Comparison of ENCODE assay signal across 13 cellular contexts in the genomic region with DNA sequence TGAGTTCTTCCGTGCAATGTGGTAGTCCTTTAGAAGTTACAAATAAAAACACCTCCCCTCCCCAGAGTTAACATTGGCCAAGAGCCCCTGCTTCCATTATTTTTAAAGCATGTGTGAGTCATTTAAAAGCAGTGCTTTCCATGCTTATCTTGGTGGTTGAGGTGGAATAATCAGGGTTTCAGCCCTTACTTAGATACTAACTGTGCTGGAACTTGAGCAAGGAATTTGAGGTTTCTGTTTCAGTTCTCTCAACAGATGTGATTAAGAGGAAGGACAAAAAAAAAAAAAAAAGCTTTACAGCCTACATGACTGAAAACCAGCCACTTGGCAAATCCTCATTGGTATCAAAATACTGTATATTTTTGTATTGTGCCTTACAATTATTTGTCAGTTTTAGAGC.
DNase-seq lines count a peak whose midpoint lies in the region; FAIRE-seq and TF ChIP-seq lines count a peak whose summit lies in the region.
"Had no signal": no experiment of that assay in that cellular context is flagged by ENCODE, and none has a peak within 500 bp of the region (broad histone marks: within the 10 kb centered on the region; RNA-seq: fewer than 3 reads in every experiment).

No MANE protein-coding gene starts in this region.

- no peak for TF ChIP-seq EP300 in stomach (IDR thresholded peaks at IDR 0.05)

- peaks cover 17% of the 10 kb centered on the region for H3K4me1 ChIP-seq in astrocyte (ENCODE audit: insufficient read depth, low read length)
- H3K4me1 ChIP-seq in stomach: peaks cover 0 to 47% (median 24%) of the 10 kb centered on the region in 4 donors

- DNase-seq in HT1080 (ENCODE audit: low read depth) (peak; percentile 76), astrocyte (ENCODE audit: low read depth) (peak; percentile 98), stomach (no peak), GM19238 (ENCODE audit: insufficient read length, low spot score) (no peak), NCI-H1930 (lab: John Stamatoyannopoulos, UW) (no peak), superior temporal gyrus (ENCODE audit: extremely low spot score) (no peak), middle frontal gyrus (ENCODE audit: extremely low spot score, low spot score) (no peak)
- DNase-seq: activated CD8-positive, alpha-beta memory T cell treated with anti-CD3 and anti-CD28 coated beads, Interleukin-2, amount 50 U/mL, for 4 hours; GDM1; NCI-H1048 had no signal

- H3K79me2 ChIP-seq in astrocyte (ENCODE audit: insufficient read depth, low read length): no peaks in the 10 kb centered on the region

- H3K4me3 ChIP-seq in astrocyte (ENCODE audit: insufficient read depth, low read depth, low read length): no peak overlapping the region
- no peak overlapping the region for H3K4me3 ChIP-seq in stomach
- H3K4me3 ChIP-seq: SK-N-MC had no signal

- H3K9me3 Mint-ChIP-seq in astrocyte (ENCODE audit: unreplicated experiment): no peaks in the 10 kb centered on the region
- H3K9me3 Mint-ChIP-seq: dendritic cell treated with granulocyte-macrophage colony-stimulating factor and Interleukin-4, amounts not matched to agents 40 ng/mL and 50 ng/mL, for 4 days had no signal

- H3K4me3 Mint-ChIP-seq in astrocyte (ENCODE audit: unreplicated experiment): peak overlapping the region; percentile 51
- H3K4me3 Mint-ChIP-seq: dendritic cell treated with granulocyte-macrophage colony-stimulating factor and Interleukin-4, amounts not matched to agents 40 ng/mL and 50 ng/mL, for 4 days had no signal

- H3K36me3 ChIP-seq in astrocyte (ENCODE audit: insufficient read depth, low read length) (no peaks in the 10 kb centered on the region), stomach (peaks cover 0 to 20% (median 18%) of the 10 kb centered on the region in 4 donors)

- TF ChIP-seq CTCF in astrocyte (IDR thresholded peaks at IDR 0.05; ENCODE audit: insufficient read depth, low read depth, low read length) (no peak), stomach (IDR thresholded peaks at IDR 0.05) (no peak)

- no peak overlapping the region for H3K9ac ChIP-seq in astrocyte (ENCODE audit: low read length)

- FAIRE-seq in astrocyte (lab: Jason Lieb, UNC) (peak; percentile 5), islet of Langerhans (lab: Jason Lieb, UNC) (peak; percentile 56)

- H4K20me1 ChIP-seq in astrocyte (ENCODE audit: insufficient read depth, low read length): no peaks in the 10 kb centered on the region

- 0 to 45% (median 26%) methylated on average over 1 of the region's 1 CpG for WGBS in stomach, 5 donors

- H3K27ac ChIP-seq in astrocyte (ENCODE audit: low read depth, low read length): no peak overlapping the region
- peak overlapping the region in 4 of 5 donors; percentile 56 to 82 (median 68) for H3K27ac ChIP-seq in stomach
- H3K27ac ChIP-seq: SK-N-MC had no signal

- peaks cover 32% of the 10 kb centered on the region for H3K4me1 Mint-ChIP-seq in astrocyte (ENCODE audit: low read depth, unreplicated experiment)

- H3K9me3 ChIP-seq in astrocyte (ENCODE audit: insufficient read depth, low read depth, low read length) (no peaks in the 10 kb centered on the region), stomach (no peaks in the 10 kb centered on the region)

- no peak for TF ChIP-seq POLR2A in stomach (IDR thresholded peaks at IDR 0.05)

- peak overlapping the region; percentile 43 for H3K4me2 ChIP-seq in astrocyte (ENCODE audit: low read length)

- peaks cover 8% of the 10 kb centered on the region for H3K36me3 Mint-ChIP-seq in astrocyte (ENCODE audit: low read depth, unreplicated experiment)

- peak overlapping the region; percentile 96 for H3K27ac Mint-ChIP-seq in astrocyte (ENCODE audit: unreplicated experiment)
- H3K27ac Mint-ChIP-seq: dendritic cell treated with granulocyte-macrophage colony-stimulating factor and Interleukin-4, amounts not matched to agents 40 ng/mL and 50 ng/mL, for 4 days had no signal

- H3K27me3 Mint-ChIP-seq in astrocyte (ENCODE audit: low read depth, unreplicated experiment): no peaks in the 10 kb centered on the region
- H3K27me3 Mint-ChIP-seq: dendritic cell treated with granulocyte-macrophage colony-stimulating factor and Interleukin-4, amounts not matched to agents 40 ng/mL and 50 ng/mL, for 4 days had no signal

- H2AFZ ChIP-seq in astrocyte (ENCODE audit: low read depth, low read length): no peak overlapping the region

- H3K27me3 ChIP-seq in astrocyte (ENCODE audit: insufficient read depth, low read length) (no peaks in the 10 kb centered on the region), stomach (no peaks in the 10 kb centered on the region)

- intact Hi-C loops in stomach (cut with DNase I; ENCODE audit: low total_unique reads): no loop called here

Comparison
In these comparisons a context has a peak if more than half of its experiments do, and no peak if none do; other contexts are left out.
1. DNase-seq: peak in HT1080 (single experiment) and astrocyte (single experiment); none in stomach (single experiment), GM19238 (single experiment), NCI-H1930 (0 of 2), superior temporal gyrus (single experiment) and middle frontal gyrus (single experiment).